8 cellular contexts compared by ENCODE assay signal in genomic region chr14:56555921-56556570, GRCh38. TPM values are rescaled to one million over a fixed set of nuclear protein-coding genes. Genes with fewer than 3 reads are reported as not detected.
DNase-seq lines count a peak whose midpoint lies in the region; ATAC-seq, FAIRE-seq and TF ChIP-seq lines count a peak whose summit lies in the region.

No MANE protein-coding gene starts in this region.

- H3K4me1 Mint-ChIP-seq in CD8-positive, alpha-beta T cell (ENCODE audit: low read depth), result no peaks in the 10 kb centered on the region

- CTCF ChIA-PET in CD8-positive, alpha-beta T cell (lab: Charles Lee), result no interaction called here
- CTCF ChIA-PET in OCI-LY7 (lab: Charles Lee; ENCODE audit: unreplicated experiment), result no interaction called here

- no peaks in the 10 kb centered on the region for H3K9me3 ChIP-seq in CD8-positive, alpha-beta T cell (ENCODE audit: low read length)
- H3K9me3 ChIP-seq in OCI-LY7 (ENCODE audit: low read length), result no peaks in the 10 kb centered on the region

- BruUV-seq in OCI-LY7 (replicated peaks; lab: Mats Ljungman, UMichigan), result no TSS peak

- H3K4me3 Mint-ChIP-seq in CD8-positive, alpha-beta T cell, result no peak overlapping the region

- no peaks in the 10 kb centered on the region for H3K27me3 ChIP-seq in CD8-positive, alpha-beta T cell (ENCODE audit: insufficient read depth, low read length)

- H3K4me2 ChIP-seq in OCI-LY7 (ENCODE audit: low read length), result no peak overlapping the region

- ATAC-seq in CD8-positive, alpha-beta T cell, result no peak
- peak; percentile 48 for ATAC-seq in HG03280 (IDR thresholded peaks at IDR 0.05; ENCODE audit: unreplicated experiment)
- no peak for ATAC-seq in GM18517 (IDR thresholded peaks at IDR 0.05; ENCODE audit: unreplicated experiment)

- H3K4me1 ChIP-seq in CD8-positive, alpha-beta T cell (ENCODE audit: insufficient read depth, low read length), result no peaks in the 10 kb centered on the region
- no peaks in the 10 kb centered on the region for H3K4me1 ChIP-seq in OCI-LY7 (ENCODE audit: insufficient read depth, low read length, poor library complexity, severe bottlenecking)

- H3K4me3 ChIP-seq in CD8-positive, alpha-beta T cell (ENCODE audit: low read depth, low read length), result no peak overlapping the region
- H3K4me3 ChIP-seq in OCI-LY7 (ENCODE audit: low read depth, low read length, poor library complexity, severe bottlenecking), result no peak overlapping the region
- H3K4me3 ChIP-seq in foreskin fibroblast (ENCODE audit: low read depth in 1 of 2, low read length in 2 of 2), result no peak overlapping the region

- FAIRE-seq in H54 (lab: Jason Lieb, UNC), result no peak

- no peaks in the 10 kb centered on the region for H4K20me1 ChIP-seq in OCI-LY7 (ENCODE audit: insufficient read depth, low read length)

- no peak for TF ChIP-seq POLR2A in H54 (IDR thresholded peaks at IDR 0.05; ENCODE audit: low read depth, low read length)

- no peak overlapping the region for H3K27ac ChIP-seq in CD8-positive, alpha-beta T cell (ENCODE audit: low read depth, low read length)
- H3K27ac ChIP-seq in OCI-LY7 (ENCODE audit: low read depth, low read length, poor library complexity, severe bottlenecking), result no peak overlapping the region

- peak; percentile 25 for TF ChIP-seq CTCF in CD8-positive, alpha-beta T cell (IDR thresholded peaks at IDR 0.05)
- TF ChIP-seq CTCF in OCI-LY7 (conservative IDR thresholded peaks at IDR 0.05; ENCODE audit: low read length) (peak; percentile 77), foreskin fibroblast (IDR thresholded peaks at IDR 0.05; ENCODE audit: low read depth, low read length) (peak; percentile 53)

- H2AFZ ChIP-seq in OCI-LY7 (ENCODE audit: low read length), result no peak overlapping the region

- no peaks in the 10 kb centered on the region for H3K9me2 ChIP-seq in OCI-LY7 (ENCODE audit: insufficient read depth, low read length)

- H3K79me2 ChIP-seq in OCI-LY7 (ENCODE audit: insufficient read depth, low read depth, low read length), result no peaks in the 10 kb centered on the region

- no peak overlapping the region for H3K27ac Mint-ChIP-seq in CD8-positive, alpha-beta T cell

- POLR2A ChIA-PET in CD8-positive, alpha-beta T cell (lab: Charles Lee), result no interaction called here
- POLR2A ChIA-PET in OCI-LY7 (lab: Charles Lee), result interaction anchor here (0.6 kb wide), 2 partner anchors 72 to 644 kb away, joined by 3 read pairs; no protein-coding TSS in a partner anchor

- DNase-seq in CD8-positive, alpha-beta T cell, result no peak
- peak; percentile 31 for DNase-seq in OCI-LY7 (ENCODE audit: low spot score)
- DNase-seq in foreskin fibroblast, result peak; percentile 10 to 59
- no peak for DNase-seq in H54 (ENCODE audit: insufficient read length, low spot score)
- DNase-seq in activated CD8-positive, alpha-beta memory T cell treated with anti-CD3 and anti-CD28 coated beads for 24 hours, result no peak
- no peak for DNase-seq in activated CD4-positive, alpha-beta T cell treated with anti-CD3 and anti-CD28 coated beads, Interleukin-2, amount 50 U/mL, for 4 hours

- H3K9me3 Mint-ChIP-seq in CD8-positive, alpha-beta T cell, result no peaks in the 10 kb centered on the region

- no peaks in the 10 kb centered on the region for H3K36me3 Mint-ChIP-seq in CD8-positive, alpha-beta T cell

- intact Hi-C loops in CD8-positive, alpha-beta T cell (cut with DNase I, micrococcal nuclease), result loop anchor here (2.0 to 5.0 kb wide), 4 partner anchors 646 to 761 kb away; no protein-coding TSS in a partner anchor
- intact Hi-C loops in OCI-LY7 (cut with micrococcal nuclease; ENCODE audit: unreplicated experiment), result loop anchor here (10.0 kb wide), 3 partner anchors 509 to 759 kb away; no protein-coding TSS in a partner anchor

- H3K27me3 Mint-ChIP-seq in CD8-positive, alpha-beta T cell (ENCODE audit: low read depth), result peaks cover 41% of the 10 kb centered on the region

- H3K36me3 ChIP-seq in CD8-positive, alpha-beta T cell (ENCODE audit: insufficient read depth, low read length), result no peaks in the 10 kb centered on the region
- no peaks in the 10 kb centered on the region for H3K36me3 ChIP-seq in OCI-LY7 (ENCODE audit: insufficient read depth, low read length)

RNA-seq across cellular contexts. Expression of gene TMEM260, which starts 23.6 kb away (rescaled TPM):
- total RNA-seq in CD8-positive, alpha-beta T cell, result 1 to 10 TPM; 4.3 to 6.4 TPM
- 12.4 and 16.8 TPM in 2 replicates for total RNA-seq in OCI-LY7 (2014; rRNA removed; shearing (Covaris generic))
- total RNA-seq in OCI-LY7 (2022), result 19.5 and 20.1 TPM in 2 replicates

Comparison
In these comparisons a context has a peak if more than half of its experiments do, and no peak if none do; other contexts are left out.
1. DNase-seq: peak in OCI-LY7 (single experiment) and foreskin fibroblast (2 of 2); none in CD8-positive, alpha-beta T cell (0 of 7), H54 (single experiment), activated CD8-positive, alpha-beta memory T cell treated with anti-CD3 and anti-CD28 coated beads for 24 hours (single experiment) and activated CD4-positive, alpha-beta T cell treated with anti-CD3 and anti-CD28 coated beads, Interleukin-2, amount 50 U/mL, for 4 hours (0 of 2).
2. CTCF ChIP-seq: peak in every context shown above with its lines; median percentile 77 in OCI-LY7; 53 in foreskin fibroblast; 25 in CD8-positive, alpha-beta T cell.